In genomic region chr14:69090187-69090789, GRCh38 we compare ENCODE assay signal across 9 cellular contexts.
DNase-seq lines count a peak whose midpoint lies in the region; ATAC-seq and TF ChIP-seq lines count a peak whose summit lies in the region.
"Had no signal": no experiment of that assay in that cellular context is flagged by ENCODE, and none has a peak within 500 bp of the region (broad histone marks: within the 10 kb centered on the region; RNA-seq: fewer than 3 reads in every experiment).

No MANE protein-coding gene starts in this region.

- CTCF ChIA-PET in WTC11 (lab: Charles Lee) = interaction anchor here (0.6 to 2.6 kb wide), 27 partner anchors 9 to 246 kb away, joined by 3 to 20 read pairs (median 4); no protein-coding TSS in a partner anchor

- H3K27ac Mint-ChIP-seq in WTC11 = no peak overlapping the region

- peaks cover 7% of the 10 kb centered on the region for H3K36me3 Mint-ChIP-seq in WTC11

- H3K4me1 Mint-ChIP-seq in WTC11 = peaks cover 14% of the 10 kb centered on the region

- H3K27me3 Mint-ChIP-seq in WTC11 (ENCODE audit: low read depth) = no peaks in the 10 kb centered on the region
- H3K27me3 Mint-ChIP-seq: CD8-positive, alpha-beta memory T cell had no signal

- POLR2A ChIA-PET in WTC11 (lab: Charles Lee) = interaction anchor here (0.6 kb wide), 1 partner anchor 40 kb away, joined by 3 read pairs; no protein-coding TSS in a partner anchor

- H3K9me3 Mint-ChIP-seq in WTC11 = no peaks in the 10 kb centered on the region
- H3K9me3 Mint-ChIP-seq: CD8-positive, alpha-beta memory T cell had no signal

- H3K4me3 Mint-ChIP-seq in WTC11 = no peak overlapping the region
- H3K4me3 Mint-ChIP-seq: CD8-positive, alpha-beta memory T cell had no signal

- DNase-seq in NCI-H2081 (lab: John Stamatoyannopoulos, UW) (peak; percentile 26 to 33), NCI-H2081 treated with DMSO at 0.1 percent for 48 hours (lab: John Stamatoyannopoulos, UW) (no peak), Kasumi-1 (lab: John Stamatoyannopoulos, UW) (peak; percentile 31 to 32), WTC11 (ENCODE audit: low spot score) (peak; percentile 27), germinal center (ENCODE audit: low spot score) (peak; percentile 9), GF-D8 (lab: John Stamatoyannopoulos, UW) (no peak)
- peak; percentile 16 for DNase-seq in stimulated activated CD4-positive, alpha-beta T cell treated with anti-CD3 and anti-CD28 coated beads, Interleukin-1b, Interleukin-23, amount 100 ng/mL, for 48 hours

- no peak; the same call in 1 of the 2 replicates for TF ChIP-seq CTCF in WTC11 (IDR thresholded peaks at IDR 0.05)

- ATAC-seq in WTC11 (peak; percentile 78), GM21381 (IDR thresholded peaks at IDR 0.05; ENCODE audit: unreplicated experiment) (no peak)

TF ChIP-seq in WTC11, 78 proteins besides CTCF, POLR2A, EP300 and RAD21:
- no peak for TF ChIP-seq ETV6 (CRISPR knock-in tag; IDR thresholded peaks at IDR 0.05)
- TF ChIP-seq ZNF423 (CRISPR knock-in tag; IDR thresholded peaks at IDR 0.05) = peak; percentile 4; the same call in 1 of the 2 replicates

Comparison
In these comparisons a context has a peak if more than half of its experiments do, and no peak if none do; other contexts are left out.
1. DNase-seq: peak in NCI-H2081 (2 of 2), Kasumi-1 (2 of 2), WTC11 (single experiment), germinal center (single experiment) and stimulated activated CD4-positive, alpha-beta T cell treated with anti-CD3 and anti-CD28 coated beads, Interleukin-1b, Interleukin-23, amount 100 ng/mL, for 48 hours (single experiment); none in NCI-H2081 treated with DMSO at 0.1 percent for 48 hours (single experiment) and GF-D8 (single experiment).